ENCODE assay signal across 8 cellular contexts in genomic region chr10:27242473-27242950, GRCh38. TPM values are rescaled to one million over a fixed set of nuclear protein-coding genes. Genes with fewer than 3 reads are reported as not detected.
DNase-seq lines count a peak whose midpoint lies in the region; ATAC-seq, FAIRE-seq and TF ChIP-seq lines count a peak whose summit lies in the region.

No MANE protein-coding gene starts in this region.

- no peak overlapping the region for H2AFZ ChIP-seq in GM23338

- H3K36me3 ChIP-seq in GM23338 (ENCODE audit: insufficient read depth) (no peaks in the 10 kb centered on the region; the same call in 1 of the 2 replicates), gastroesophageal sphincter (no peaks in the 10 kb centered on the region), small intestine (ENCODE audit: control insufficient read depth in 2 of 2, insufficient read depth in 2 of 2, low read length in 2 of 2) (no peaks in the 10 kb centered on the region)

- peak overlapping the region; percentile 97 for H3K27ac Mint-ChIP-seq in GM23338

- H3F3A ChIP-seq in GM23338 (replicated peaks; ENCODE audit: low read depth) = peaks cover 12% of the 10 kb centered on the region

- H3K27me3 Mint-ChIP-seq in GM23338 (ENCODE audit: insufficient read depth, low read depth, poor library complexity) = peaks cover 9% of the 10 kb centered on the region

- H3K27ac ChIP-seq in GM23338 (ENCODE audit: low read depth) (peak overlapping the region; percentile 85), VCaP (peak overlapping the region; percentile 97), gastroesophageal sphincter (peak overlapping the region; percentile 88 to 99 (median 93)), small intestine (ENCODE audit: low read depth in 1 of 2, low read length in 1 of 2) (peak overlapping the region; percentile 84 to 94)

- H3K27me3 ChIP-seq in GM23338 (ENCODE audit: insufficient read depth) = no peaks in the 10 kb centered on the region
- H3K27me3 ChIP-seq in gastroesophageal sphincter = no peaks in the 10 kb centered on the region
- no peaks in the 10 kb centered on the region for H3K27me3 ChIP-seq in small intestine (ENCODE audit: control insufficient read depth in 2 of 2, insufficient read depth in 2 of 2, low read length in 2 of 2)

- peak overlapping the region; percentile 79 for H3K4me3 Mint-ChIP-seq in GM23338

- FAIRE-seq in small intestine (lab: Jason Lieb, UNC) = no peak

- H3K4me3 ChIP-seq in GM23338 = peak overlapping the region; percentile 56
- peak overlapping the region; percentile 47 to 78 for H3K4me3 ChIP-seq in gastroesophageal sphincter
- H3K4me3 ChIP-seq in small intestine (ENCODE audit: low read depth in 1 of 2, low read length in 2 of 2) = peak overlapping the region; percentile 37 to 62

- H3K9me3 Mint-ChIP-seq in GM23338 = no peaks in the 10 kb centered on the region; the same call in 2 of the 3 replicates

- H3K4me1 ChIP-seq in GM23338 (ENCODE audit: insufficient read depth) (peaks cover 15% of the 10 kb centered on the region; the same call in 1 of the 2 replicates), gastroesophageal sphincter (peaks cover 0 to 41% (median 11%) of the 10 kb centered on the region in 3 donors), small intestine (ENCODE audit: control insufficient read depth in 2 of 2, insufficient read depth in 1 of 2, low read depth in 1 of 2, low read length in 1 of 2) (peaks cover 0 to 8% of the 10 kb centered on the region in 2 donors)

- peak overlapping the region; percentile 86 for H3K4me2 ChIP-seq in GM23338

- TF ChIP-seq POLR2A in gastroesophageal sphincter (IDR thresholded peaks at IDR 0.05) = no peak

- 0 to 1% methylated on average over 4 to 6 of the region's 6 CpGs for WGBS in gastroesophageal sphincter (ENCODE audit: low coverage in 1 of 2), 2 donors
- WGBS in small intestine, 3 donors = 0 to 1% (median 1%) methylated on average over 6 of the region's 6 CpGs

- DNase-seq in GM23338 (ENCODE audit: low spot score) = no peak
- DNase-seq in small intestine = no peak
- DNase-seq in dermis blood vessel endothelial cell = no peak
- no peak for DNase-seq in SW 1271 (lab: John Stamatoyannopoulos, UW)
- no peak for DNase-seq in NCI-H524 (lab: John Stamatoyannopoulos, UW)

- H3K79me2 ChIP-seq in GM23338 (replicated peaks; ENCODE audit: insufficient read depth) = no peaks in the 10 kb centered on the region; the same call in 1 of the 2 replicates

- 0 out of 4 replicates have a peak, but pooled peaks of 1 of the 2 experiments have one; percentile 12 for TF ChIP-seq CTCF in GM23338 (conservative IDR thresholded peaks at IDR 0.05; ENCODE audit: low read depth in 2 of 2)
- no peak for TF ChIP-seq CTCF in VCaP (conservative IDR thresholded peaks at IDR 0.05)
- TF ChIP-seq CTCF in gastroesophageal sphincter (IDR thresholded peaks at IDR 0.05) = no peak

- peaks cover 2% of the 10 kb centered on the region; the same call in 1 of the 3 replicates for H3K36me3 Mint-ChIP-seq in GM23338 (ENCODE audit: low read depth)

- peaks cover 25% of the 10 kb centered on the region for H3K4me1 Mint-ChIP-seq in GM23338

- H4K20me1 ChIP-seq in GM23338 (replicated peaks; ENCODE audit: insufficient read depth) = no peaks in the 10 kb centered on the region

- no peak for TF ChIP-seq EP300 in gastroesophageal sphincter (IDR thresholded peaks at IDR 0.05)

- H3K9me2 ChIP-seq in GM23338 (ENCODE audit: insufficient read depth) = no peaks in the 10 kb centered on the region

- H3K9me3 ChIP-seq in gastroesophageal sphincter (no peaks in the 10 kb centered on the region), small intestine (ENCODE audit: control insufficient read depth, low read depth) (no peaks in the 10 kb centered on the region)

- ATAC-seq in GM23338 = no peak
- no peak for ATAC-seq in gastroesophageal sphincter
- no peak for ATAC-seq in HG02973 (IDR thresholded peaks at IDR 0.05; ENCODE audit: unreplicated experiment)

TF ChIP-seq in GM23338, 12 proteins besides CTCF, POLR2A, EP300 and RAD21 (continues in another document):
- TF ChIP-seq ETS1 (IDR thresholded peaks at IDR 0.05) (no peak), EZH2 (IDR thresholded peaks at IDR 0.05; ENCODE audit: low read depth, unreplicated experiment) (no peak), ZNF331 (CRISPR knock-in tag; IDR thresholded peaks at IDR 0.05; ENCODE audit: low read depth) (no peak), ZNF114 (CRISPR knock-in tag; IDR thresholded peaks at IDR 0.05) (no peak), ZNF462 (CRISPR knock-in tag; IDR thresholded peaks at IDR 0.05) (no peak), CREB1 (CRISPR knock-in tag; IDR thresholded peaks at IDR 0.05; ENCODE audit: low read depth) (no peak), NANOG (IDR thresholded peaks at IDR 0.05; ENCODE audit: borderline replicate concordance) (no peak), EZH2phosphoT487 (IDR thresholded peaks at IDR 0.05; ENCODE audit: unreplicated experiment) (no peak), STAT1 (IDR thresholded peaks at IDR 0.05; ENCODE audit: unreplicated experiment) (no peak)

RNA-seq across cellular contexts. Expression of gene ACBD5, which starts 1.9 kb away (rescaled TPM):
- total RNA-seq in GM23338 (2014; rRNA removed; shearing (Covaris generic)) = 9.8 and 12.5 TPM in 2 replicates
- polyA plus RNA-seq in GM23338 (2016; fragmentation: Nextera tagmentation; extraction: Ambion mirVana) (6.7 and 10.1 TPM in 2 replicates), small intestine (10 to 100 TPM; 21.8 to 61.5 (median 40.0) TPM)
- total RNA-seq in gastroesophageal sphincter (10 to 100 TPM; 14.9 to 34.0 (median 20.2) TPM), dermis blood vessel endothelial cell (25.0 and 25.5 TPM in 2 replicates)
